In the genomic region with DNA sequence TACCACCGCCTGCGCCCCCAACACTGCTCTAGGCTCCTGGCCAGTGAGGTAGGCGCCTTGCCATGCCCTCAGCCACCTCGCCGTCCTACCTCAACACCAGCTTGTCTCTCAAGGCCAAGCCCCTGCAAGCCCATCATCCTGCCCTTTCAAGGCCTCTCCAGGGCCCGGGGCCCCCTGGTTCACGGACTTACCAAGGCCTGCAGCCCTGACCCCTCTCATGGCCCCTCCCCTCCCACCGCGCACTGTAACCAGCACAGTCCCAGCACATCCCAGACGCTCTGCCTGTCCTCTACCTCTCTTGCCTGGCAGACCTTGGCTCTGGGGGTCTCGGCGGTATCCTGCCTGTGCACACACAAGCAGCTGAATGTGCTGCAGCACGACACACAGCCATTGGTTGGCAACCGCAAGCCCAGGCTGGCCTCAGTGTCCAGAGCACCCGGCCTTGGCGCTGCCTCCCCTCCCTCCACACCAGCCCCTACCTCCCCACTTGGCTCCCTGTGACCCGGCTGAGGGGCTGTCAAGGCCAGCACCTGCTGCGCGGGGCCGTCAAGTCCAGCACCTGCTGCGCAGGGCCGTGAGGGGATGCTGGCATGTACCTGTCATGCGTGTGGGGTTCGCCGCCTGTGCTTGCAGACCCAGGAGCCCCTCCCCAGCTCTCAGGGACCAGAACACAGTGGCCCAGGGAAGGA, we compare ENCODE assay signal across 20 cellular contexts. TPM values are rescaled to one million over a fixed set of nuclear protein-coding genes. Genes with fewer than 3 reads are reported as not detected.
"Had no signal": no experiment of that assay in that cellular context is flagged by ENCODE, and none has a peak within 500 bp of the region (broad histone marks: within the 10 kb centered on the region; RNA-seq: fewer than 3 reads in every experiment).

No MANE protein-coding gene starts in this region.

- H3K4me3 Mint-ChIP-seq: naive thymus-derived CD4-positive, alpha-beta T cell; nephron progenitor cell had no signal

- H3K27me3 ChIP-seq: dorsolateral prefrontal cortex, heart right ventricle, left lung, neutrophil, stomach, transverse colon had no signal

- DNase-seq: cortex of kidney; dorsolateral prefrontal cortex; effector CD8-positive, alpha-beta T cell; hypothalamus; mammary epithelial cell; naive thymus-derived CD4-positive, alpha-beta T cell; nephron progenitor cell; small intestine; stimulated activated CD4-positive, alpha-beta T cell treated with anti-CD3 and anti-CD28 coated beads, Interleukin-12 subunit alpha, Interleukin-12 subunit beta, amount 100 ng/mL, for 4 hours; stimulated activated naive CD4-positive, alpha-beta T cell; stomach; substantia nigra; transverse colon had no signal

- H3K27ac Mint-ChIP-seq: naive thymus-derived CD4-positive, alpha-beta T cell; nephron progenitor cell had no signal

- H3K27me3 Mint-ChIP-seq: naive thymus-derived CD4-positive, alpha-beta T cell had no signal

- H3K36me3 ChIP-seq: heart right ventricle, neutrophil, thoracic aorta, transverse colon had no signal

- H3K27ac ChIP-seq: dorsolateral prefrontal cortex, heart right ventricle, left lung, neutrophil, stomach, thoracic aorta, transverse colon had no signal

- FAIRE-seq: frontal cortex, islet of Langerhans, small intestine had no signal

- H3K9me3 ChIP-seq: neutrophil, transverse colon had no signal

- H3K4me1 ChIP-seq: left lung, stomach, transverse colon had no signal

- ATAC-seq: left lung; naive thymus-derived CD4-positive, alpha-beta T cell had no signal

- H3K4me3 ChIP-seq: dorsolateral prefrontal cortex, heart right ventricle, left lung, stomach, thoracic aorta, transverse colon had no signal

RNA-seq across cellular contexts. Expression of a gene that starts 37.2 kb away (rescaled TPM):
- total RNA-seq: frontal cortex, mononuclear cell had no signal
- polyA plus RNA-seq: mammary epithelial cell; naive thymus-derived CD4-positive, alpha-beta T cell had no signal
